ENCODE assay signal across 1 cellular context in the genomic region with DNA sequence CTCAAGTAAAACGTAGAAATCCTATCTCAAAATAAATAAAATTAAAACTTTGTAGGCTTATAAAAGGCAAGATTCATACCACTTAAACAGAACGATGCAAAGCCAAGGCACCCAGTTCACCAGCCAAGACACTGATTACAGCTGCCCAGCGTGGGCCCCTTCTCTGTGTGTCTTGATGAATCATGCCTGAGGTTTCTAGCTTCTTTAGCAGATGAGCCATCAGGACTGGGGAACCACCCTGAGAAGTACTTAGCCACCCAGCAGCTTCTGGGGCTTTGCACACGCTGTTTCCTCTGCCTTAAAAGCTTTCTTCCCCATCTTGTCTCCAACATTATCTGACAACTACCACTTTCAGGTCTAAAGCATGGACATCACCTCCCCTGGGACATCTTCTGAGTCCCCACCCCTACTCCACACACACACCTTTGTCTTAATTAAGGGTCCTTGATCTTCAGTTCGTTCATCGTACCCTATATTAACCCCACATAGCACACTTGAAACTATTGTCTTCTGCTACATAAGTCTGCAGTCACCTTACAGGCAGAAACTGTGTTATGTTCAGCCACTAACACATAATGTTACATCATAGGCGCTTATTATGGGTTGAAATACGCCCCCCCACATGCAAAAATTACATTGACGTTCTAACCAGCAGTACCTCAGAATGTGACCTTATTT.
A peak's percentile ranks its signal among the peaks of the same experiment; 100 is the strongest.
TF ChIP-seq lines count a peak whose summit lies in the region.

No MANE protein-coding gene starts in this region.

TF ChIP-seq in A549, 52 proteins besides CTCF, POLR2A, EP300 and RAD21 (continued from another document):
- TF ChIP-seq, protein P1, sequence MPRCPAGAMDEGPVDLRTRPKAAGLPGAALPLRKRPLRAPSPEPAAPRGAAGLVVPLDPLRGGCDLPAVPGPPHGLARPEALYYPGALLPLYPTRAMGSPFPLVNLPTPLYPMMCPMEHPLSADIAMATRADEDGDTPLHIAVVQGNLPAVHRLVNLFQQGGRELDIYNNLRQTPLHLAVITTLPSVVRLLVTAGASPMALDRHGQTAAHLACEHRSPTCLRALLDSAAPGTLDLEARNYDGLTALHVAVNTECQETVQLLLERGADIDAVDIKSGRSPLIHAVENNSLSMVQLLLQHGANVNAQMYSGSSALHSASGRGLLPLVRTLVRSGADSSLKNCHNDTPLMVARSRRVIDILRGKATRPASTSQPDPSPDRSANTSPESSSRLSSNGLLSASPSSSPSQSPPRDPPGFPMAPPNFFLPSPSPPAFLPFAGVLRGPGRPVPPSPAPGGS (IDR thresholded peaks at IDR 0.05), result no peak
- TF ChIP-seq MYC (IDR thresholded peaks at IDR 0.05; ENCODE audit: borderline replicate concordance, low read length) (no peak), RARB (CRISPR knock-in tag; IDR thresholded peaks at IDR 0.05) (no peak), HOXB5 (CRISPR knock-in tag; IDR thresholded peaks at IDR 0.05) (no peak), BHLHE40 (IDR thresholded peaks at IDR 0.05; ENCODE audit: low read depth, low read length) (no peak), FOSL2 (IDR thresholded peaks at IDR 0.05) (peak; percentile 41; the same call in 1 of the 2 replicates), FOSL2 (CRISPR knock-in tag; IDR thresholded peaks at IDR 0.05) (peak; percentile 77)
- TF ChIP-seq, protein P2, sequence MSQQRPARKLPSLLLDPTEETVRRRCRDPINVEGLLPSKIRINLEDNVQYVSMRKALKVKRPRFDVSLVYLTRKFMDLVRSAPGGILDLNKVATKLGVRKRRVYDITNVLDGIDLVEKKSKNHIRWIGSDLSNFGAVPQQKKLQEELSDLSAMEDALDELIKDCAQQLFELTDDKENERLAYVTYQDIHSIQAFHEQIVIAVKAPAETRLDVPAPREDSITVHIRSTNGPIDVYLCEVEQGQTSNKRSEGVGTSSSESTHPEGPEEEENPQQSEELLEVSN (IDR thresholded peaks at IDR 0.05; ENCODE audit: borderline replicate concordance, low read depth), result no peak
- TF ChIP-seq, protein P3, sequence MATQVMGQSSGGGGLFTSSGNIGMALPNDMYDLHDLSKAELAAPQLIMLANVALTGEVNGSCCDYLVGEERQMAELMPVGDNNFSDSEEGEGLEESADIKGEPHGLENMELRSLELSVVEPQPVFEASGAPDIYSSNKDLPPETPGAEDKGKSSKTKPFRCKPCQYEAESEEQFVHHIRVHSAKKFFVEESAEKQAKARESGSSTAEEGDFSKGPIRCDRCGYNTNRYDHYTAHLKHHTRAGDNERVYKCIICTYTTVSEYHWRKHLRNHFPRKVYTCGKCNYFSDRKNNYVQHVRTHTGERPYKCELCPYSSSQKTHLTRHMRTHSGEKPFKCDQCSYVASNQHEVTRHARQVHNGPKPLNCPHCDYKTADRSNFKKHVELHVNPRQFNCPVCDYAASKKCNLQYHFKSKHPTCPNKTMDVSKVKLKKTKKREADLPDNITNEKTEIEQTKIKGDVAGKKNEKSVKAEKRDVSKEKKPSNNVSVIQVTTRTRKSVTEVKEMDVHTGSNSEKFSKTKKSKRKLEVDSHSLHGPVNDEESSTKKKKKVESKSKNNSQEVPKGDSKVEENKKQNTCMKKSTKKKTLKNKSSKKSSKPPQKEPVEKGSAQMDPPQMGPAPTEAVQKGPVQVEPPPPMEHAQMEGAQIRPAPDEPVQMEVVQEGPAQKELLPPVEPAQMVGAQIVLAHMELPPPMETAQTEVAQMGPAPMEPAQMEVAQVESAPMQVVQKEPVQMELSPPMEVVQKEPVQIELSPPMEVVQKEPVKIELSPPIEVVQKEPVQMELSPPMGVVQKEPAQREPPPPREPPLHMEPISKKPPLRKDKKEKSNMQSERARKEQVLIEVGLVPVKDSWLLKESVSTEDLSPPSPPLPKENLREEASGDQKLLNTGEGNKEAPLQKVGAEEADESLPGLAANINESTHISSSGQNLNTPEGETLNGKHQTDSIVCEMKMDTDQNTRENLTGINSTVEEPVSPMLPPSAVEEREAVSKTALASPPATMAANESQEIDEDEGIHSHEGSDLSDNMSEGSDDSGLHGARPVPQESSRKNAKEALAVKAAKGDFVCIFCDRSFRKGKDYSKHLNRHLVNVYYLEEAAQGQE (IDR thresholded peaks at IDR 0.05), result no peak
- TF ChIP-seq, protein P4, sequence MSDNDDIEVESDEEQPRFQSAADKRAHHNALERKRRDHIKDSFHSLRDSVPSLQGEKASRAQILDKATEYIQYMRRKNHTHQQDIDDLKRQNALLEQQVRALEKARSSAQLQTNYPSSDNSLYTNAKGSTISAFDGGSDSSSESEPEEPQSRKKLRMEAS (IDR thresholded peaks at IDR 0.05), result peak; percentile 25; the same call in 1 of the 2 replicates
TF ChIP-seq in A549: peak in this region for 2.
